8 cellular contexts compared by ENCODE assay signal in the genomic region with DNA sequence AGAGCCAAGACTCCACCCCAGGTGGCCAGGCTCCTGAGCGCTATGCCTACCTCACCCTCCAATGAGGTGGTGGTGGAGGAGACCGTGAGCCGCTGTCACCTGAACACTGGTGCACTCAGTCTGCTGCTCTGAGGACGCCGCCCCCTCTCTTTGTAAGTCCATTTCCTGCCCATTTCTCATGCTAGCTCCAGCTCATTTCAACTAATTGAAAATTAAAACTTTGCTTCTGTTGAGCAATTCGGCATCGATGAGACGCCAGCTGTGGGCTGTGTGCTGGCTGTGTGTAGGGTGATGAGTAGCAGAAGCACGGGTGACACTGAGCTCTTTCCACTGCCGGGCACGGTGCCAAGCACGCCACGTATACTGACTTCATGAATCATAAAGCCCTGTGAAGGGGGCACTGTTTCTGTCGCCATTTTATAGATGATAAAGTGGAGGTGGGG. TPM values are rescaled to one million over a fixed set of nuclear protein-coding genes. Genes with fewer than 3 reads are reported as not detected.
DNase-seq lines count a peak whose midpoint lies in the region; ATAC-seq lines count a peak whose summit lies in the region.

No MANE protein-coding gene starts in this region.

- no peak overlapping the region for H3K56ac ChIP-seq in mesendoderm (ENCODE audit: low read length)

- H3K4me1 ChIP-seq in mesendoderm (ENCODE audit: control insufficient read depth, low read depth, low read length): no peaks in the 10 kb centered on the region

- H3K27me3 ChIP-seq in mesendoderm (ENCODE audit: insufficient read depth, low read length, poor library complexity): no peaks in the 10 kb centered on the region

- DNase-seq in DMS79 (lab: John Stamatoyannopoulos, UW) (peak; percentile 58), NOMO-1 treated with DMSO at 0.1 percent for 48 hours (lab: John Stamatoyannopoulos, UW; ENCODE audit: unreplicated experiment) (peak; percentile 57), head of caudate nucleus (peak; percentile 27 to 89 (median 71)), mesendoderm (no peak)
- peak; percentile 93 for DNase-seq in activated T-helper 9 cell treated with anti-CD3 and anti-CD28 coated beads, Interleukin-2, amount 50 U/mL, for 16 hours (ENCODE audit: low read depth)
- DNase-seq in stimulated activated CD4-positive, alpha-beta T cell treated with anti-CD3 and anti-CD28 coated beads, Interleukin-15, amount 100 ng/mL, for 48 hours (ENCODE audit: low read depth in 2 of 2): peak; percentile 89 to 93

- H3K18ac ChIP-seq in mesendoderm (ENCODE audit: low read length): no peak overlapping the region

- intact Hi-C loops in head of caudate nucleus (cut with DNase I): no loop called here

- H4K8ac ChIP-seq in mesendoderm (ENCODE audit: low read depth, low read length): no peak overlapping the region

- H3K4me2 ChIP-seq in mesendoderm (ENCODE audit: low read length): no peak overlapping the region

- H3K79me2 ChIP-seq in mesendoderm (ENCODE audit: control insufficient read depth, insufficient read depth, low read length): no peaks in the 10 kb centered on the region

- no CpG with 5 or more reads among the region's 14 CpGs for WGBS in mesendoderm (ENCODE audit: extremely low coverage, insufficient coverage, low lambda C conversion rate)

- no peak overlapping the region for H3K4me3 ChIP-seq in mesendoderm (ENCODE audit: low read length)

- H4K5ac ChIP-seq in mesendoderm (ENCODE audit: low read length): no peak overlapping the region

- no peak overlapping the region for H2BK120ac ChIP-seq in mesendoderm (ENCODE audit: low read depth, low read length)

- no peak overlapping the region for H2AK5ac ChIP-seq in mesendoderm (ENCODE audit: low read length)

- no peak overlapping the region for H3K9ac ChIP-seq in mesendoderm (ENCODE audit: low read length)

- H3K4ac ChIP-seq in mesendoderm (ENCODE audit: low read depth, low read length): no peak overlapping the region

- ATAC-seq in GM18511 (IDR thresholded peaks at IDR 0.05; ENCODE audit: unreplicated experiment) (no peak), GM19455 (IDR thresholded peaks at IDR 0.05; ENCODE audit: unreplicated experiment) (no peak)

- no peak overlapping the region for H3K23ac ChIP-seq in mesendoderm (ENCODE audit: low read length)

- no peak overlapping the region for H3K27ac ChIP-seq in mesendoderm (ENCODE audit: low read depth, low read length)

- no peaks in the 10 kb centered on the region for H3K36me3 ChIP-seq in mesendoderm (ENCODE audit: control insufficient read depth, insufficient read depth, low read length)

- no peak overlapping the region for H2BK15ac ChIP-seq in mesendoderm (replicated peaks; ENCODE audit: low read depth)

- no peak overlapping the region for H2BK5ac ChIP-seq in mesendoderm (ENCODE audit: low read length)

- no peaks in the 10 kb centered on the region for H3K79me1 ChIP-seq in mesendoderm (ENCODE audit: low read length)

RNA-seq across cellular contexts. Expression of a gene that starts 11.2 kb away (rescaled TPM):
- 0.77 TPM for polyA plus RNA-seq in mesendoderm (2013, experiment 1 of 2)
- polyA plus RNA-seq in mesendoderm (2013, experiment 2 of 2): 0.66 TPM

RNA-seq across cellular contexts. Expression of a gene that starts 51.8 kb away (rescaled TPM):
- polyA plus RNA-seq in mesendoderm (2013, experiment 1 of 2): 5.8 TPM
- 4.2 TPM for polyA plus RNA-seq in mesendoderm (2013, experiment 2 of 2)
